ENCODE assay signal across 18 cellular contexts in genomic region chr11:117759305-117759704, GRCh38. TPM values are rescaled to one million over a fixed set of nuclear protein-coding genes. Genes with fewer than 3 reads are reported as not detected.
"Had no signal": no experiment of that assay in that cellular context is flagged by ENCODE, and none has a peak within 500 bp of the region (broad histone marks: within the 10 kb centered on the region; RNA-seq: fewer than 3 reads in every experiment).

No MANE protein-coding gene starts in this region.

- H3K4me3 Mint-ChIP-seq: activated naive CD8-positive, alpha-beta T cell treated with anti-CD3 and anti-CD28 coated beads, Interleukin-2, amount 50 U/mL, for 24 hours; dendritic cell treated with granulocyte-macrophage colony-stimulating factor and Interleukin-4, amounts not matched to agents 40 ng/mL and 50 ng/mL, for 4 days; mesothelial cell of epicardium had no signal

- H3K4me3 ChIP-seq: ascending aorta, breast epithelium, lung, sigmoid colon, spleen, thyroid gland had no signal

- H3K4me1 Mint-ChIP-seq: activated naive CD8-positive, alpha-beta T cell treated with anti-CD3 and anti-CD28 coated beads, Interleukin-2, amount 50 U/mL, for 24 hours; mesothelial cell of epicardium had no signal

- H3K36me3 ChIP-seq: ascending aorta, breast epithelium, sigmoid colon, spleen, thyroid gland had no signal

- ATAC-seq: activated naive CD8-positive, alpha-beta T cell treated with anti-CD3 and anti-CD28 coated beads, Interleukin-2, amount 50 U/mL, for 24 hours; left cardiac atrium had no signal

- H3K27me3 ChIP-seq: ascending aorta, breast epithelium, sigmoid colon, spleen, thyroid gland had no signal

- H3K27ac Mint-ChIP-seq: activated naive CD8-positive, alpha-beta T cell treated with anti-CD3 and anti-CD28 coated beads, Interleukin-2, amount 50 U/mL, for 24 hours; dendritic cell treated with granulocyte-macrophage colony-stimulating factor and Interleukin-4, amounts not matched to agents 40 ng/mL and 50 ng/mL, for 4 days; mesothelial cell of epicardium had no signal

- DNase-seq: activated CD4-positive, alpha-beta T cell treated with anti-CD3 and anti-CD28 coated beads for 1 hour; activated CD4-positive, alpha-beta T cell treated with anti-CD3 and anti-CD28 coated beads, Interleukin-2, amount 50 U/mL, for 4 hours; activated naive CD4-positive, alpha-beta T cell treated with Interleukin-2 at 50 U/mL for 16 hours; activated naive CD8-positive, alpha-beta T cell treated with anti-CD3 and anti-CD28 coated beads, Interleukin-2, amount 50 U/mL, for 24 hours; activated T-cell treated with anti-CD3 and anti-CD28 coated beads for 4 hours; effector memory CD4-positive, alpha-beta T cell; head of caudate nucleus; left cardiac atrium; sigmoid colon; spleen; T-helper 9 cell; thyroid gland had no signal

- H3K27ac ChIP-seq: ascending aorta, breast epithelium, sigmoid colon, spleen, thyroid gland had no signal

- H3K9me3 Mint-ChIP-seq: activated naive CD8-positive, alpha-beta T cell treated with anti-CD3 and anti-CD28 coated beads, Interleukin-2, amount 50 U/mL, for 24 hours; dendritic cell treated with granulocyte-macrophage colony-stimulating factor and Interleukin-4, amounts not matched to agents 40 ng/mL and 50 ng/mL, for 4 days; mesothelial cell of epicardium had no signal

- H3K9me3 ChIP-seq: ascending aorta, breast epithelium, sigmoid colon, spleen, thyroid gland had no signal

- H3K4me1 ChIP-seq: ascending aorta, breast epithelium, sigmoid colon, spleen, thyroid gland had no signal

- H3K36me3 Mint-ChIP-seq: mesothelial cell of epicardium had no signal

RNA-seq across cellular contexts. Expression of gene DSCAML1, which starts 37.7 kb away (rescaled TPM):
- total RNA-seq: ascending aorta, osteocyte had no signal
